14 cellular contexts compared by ENCODE assay signal in the genomic region with DNA sequence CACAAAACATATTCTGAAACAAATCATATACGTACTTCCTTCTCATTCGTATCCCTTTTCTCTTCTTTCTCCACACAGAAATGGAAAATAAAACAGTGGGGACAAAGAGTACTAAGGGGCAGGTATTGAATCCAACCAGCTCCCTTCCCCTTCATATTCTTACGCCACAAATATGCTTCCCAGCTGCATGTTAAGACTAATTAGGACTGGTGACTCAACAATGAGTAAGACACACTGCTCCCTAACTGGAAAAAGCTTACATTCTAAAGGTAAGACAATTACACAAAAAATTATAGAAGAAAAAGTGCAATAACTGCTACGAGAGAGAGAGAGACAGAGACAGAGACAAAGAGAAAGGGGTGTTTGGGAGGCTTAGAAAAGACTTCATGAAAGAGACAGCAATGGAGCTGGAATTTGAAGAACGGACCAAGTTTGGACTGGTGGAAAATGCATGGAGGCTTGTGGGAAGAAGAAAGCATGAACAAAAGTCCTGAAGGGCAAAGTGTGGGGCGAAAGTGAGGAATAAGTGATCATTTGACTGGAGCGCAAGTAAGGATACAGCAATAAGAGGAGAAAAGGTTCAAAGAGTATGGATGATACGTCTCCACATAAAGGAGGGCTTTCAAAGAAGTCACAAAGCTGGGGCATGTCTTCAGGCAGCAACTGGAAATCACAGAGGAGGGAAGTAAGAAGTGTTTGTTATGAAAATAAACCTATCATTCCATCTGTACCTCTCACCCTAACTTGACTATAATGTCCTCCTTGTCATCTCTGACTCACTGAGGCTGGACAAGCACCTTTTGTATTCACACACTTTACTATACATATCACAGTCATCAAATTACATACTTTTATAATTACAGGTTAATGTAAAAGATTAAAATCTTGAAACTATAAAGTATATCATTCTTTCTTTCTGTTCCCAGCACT. TPM values are rescaled to one million over a fixed set of nuclear protein-coding genes. Genes with fewer than 3 reads are reported as not detected.
DNase-seq lines count a peak whose midpoint lies in the region; TF ChIP-seq lines count a peak whose summit lies in the region.
"Had no signal": no experiment of that assay in that cellular context is flagged by ENCODE, and none has a peak within 500 bp of the region (broad histone marks: within the 10 kb centered on the region; RNA-seq: fewer than 3 reads in every experiment).

No MANE protein-coding gene starts in this region.

- no peaks in the 10 kb centered on the region for H3K27me3 Mint-ChIP-seq in CD8-positive, alpha-beta memory T cell
- H3K27me3 Mint-ChIP-seq: activated CD4-positive, alpha-beta memory T cell treated with anti-CD3 and anti-CD28 coated beads for 36 hours had no signal

- H3K36me3 ChIP-seq in CD8-positive, alpha-beta memory T cell (ENCODE audit: insufficient read depth, low read length): peaks cover 4% of the 10 kb centered on the region

- H3K9me3 Mint-ChIP-seq in CD8-positive, alpha-beta memory T cell: peaks cover 0 to 3% (median 0%) of the 10 kb centered on the region in 5 donors
- H3K9me3 Mint-ChIP-seq: T-helper 1 cell treated with Interleukin-12 subunit alpha and Interleukin-12 subunit beta and Interleukin-4 antibody, amounts not matched to agents 30 μg/mL and 1 μg/mL, for 36 hours had no signal

- H3K27ac ChIP-seq in CD8-positive, alpha-beta memory T cell (ENCODE audit: low read depth, low read length): no peak overlapping the region

- POLR2A ChIA-PET in CD8-positive, alpha-beta memory T cell (lab: Charles Lee): no interaction called here

- H3K27ac Mint-ChIP-seq in CD8-positive, alpha-beta memory T cell: peak overlapping the region in 2 of 8 donors; percentile 13 to 86
- H3K27ac Mint-ChIP-seq: activated CD4-positive, alpha-beta memory T cell treated with anti-CD3 and anti-CD28 coated beads for 36 hours; T-helper 1 cell treated with Interleukin-12 subunit alpha and Interleukin-12 subunit beta and Interleukin-4 antibody, amounts not matched to agents 30 μg/mL and 1 μg/mL, for 36 hours had no signal

- H3K4me1 Mint-ChIP-seq in CD8-positive, alpha-beta memory T cell: peaks cover 0 to 5% (median 0%) of the 10 kb centered on the region in 3 donors

- H3K4me3 Mint-ChIP-seq in CD8-positive, alpha-beta memory T cell: no peak overlapping the region
- H3K4me3 Mint-ChIP-seq: activated CD4-positive, alpha-beta memory T cell treated with anti-CD3 and anti-CD28 coated beads for 36 hours; T-helper 1 cell treated with Interleukin-12 subunit alpha and Interleukin-12 subunit beta and Interleukin-4 antibody, amounts not matched to agents 30 μg/mL and 1 μg/mL, for 36 hours had no signal

- no peaks in the 10 kb centered on the region for H3K27me3 ChIP-seq in CD8-positive, alpha-beta memory T cell (ENCODE audit: insufficient read depth, low read length, poor library complexity, severe bottlenecking)

- DNase-seq in EH (ENCODE audit: low read depth) (peak; percentile 88), RKO (ENCODE audit: low spot score) (peak; percentile 47), epithelial cell of esophagus (ENCODE audit: low read depth) (peak; percentile 91), non-pigmented ciliary epithelial cell (ENCODE audit: low read depth) (peak; percentile 78), C1 segment of cervical spinal cord (lab: John Stamatoyannopoulos, UW) (no peak), NCI-H82 treated with DMSO at 0.1 percent for 48 hours (lab: John Stamatoyannopoulos, UW; ENCODE audit: unreplicated experiment) (no peak)
- no peak for DNase-seq in CD8-positive, alpha-beta memory T cell
- no peak for DNase-seq in effector CD4-positive, alpha-beta T cell
- DNase-seq: activated CD4-positive, alpha-beta memory T cell treated with anti-CD3 and anti-CD28 coated beads for 36 hours; activated naive CD4-positive, alpha-beta T cell treated with anti-CD3 and anti-CD28 coated beads, Interleukin-2, amount 50 U/mL, for 16 hours; NCI-H1092 treated with DMSO at 0.1 percent for 48 hours; NCI-H748 treated with DMSO at 0.1 percent for 48 hours; small intestine had no signal

- TF ChIP-seq CTCF in epithelial cell of esophagus (IDR thresholded peaks at IDR 0.05; ENCODE audit: insufficient read depth, low read depth, low read length, missing control alignments): no peak

- CTCF ChIA-PET in CD8-positive, alpha-beta memory T cell (lab: Charles Lee): interaction anchor here (1.3 to 4.3 kb wide), 3 partner anchors 11 to 272 kb away, joined by 3 to 30 read pairs (median 5); no protein-coding TSS in a partner anchor

- no peaks in the 10 kb centered on the region for H3K9me3 ChIP-seq in CD8-positive, alpha-beta memory T cell (ENCODE audit: low read length)

- H3K4me1 ChIP-seq in CD8-positive, alpha-beta memory T cell (ENCODE audit: insufficient read depth, low read length): no peaks in the 10 kb centered on the region

- peak overlapping the region; percentile 28 for H3K4me3 ChIP-seq in epithelial cell of esophagus (ENCODE audit: low read length)
- H3K4me3 ChIP-seq in CD8-positive, alpha-beta memory T cell (ENCODE audit: low read length): no peak overlapping the region

- H3K36me3 Mint-ChIP-seq in CD8-positive, alpha-beta memory T cell: peaks cover 12 to 79% (median 28%) of the 10 kb centered on the region in 3 donors

RNA-seq across cellular contexts. Expression of a gene that starts 49.2 kb away (rescaled TPM):
- total RNA-seq in CD8-positive, alpha-beta memory T cell: 10 to 100 TPM; 23.0 to 26.1 TPM
- 13.3 TPM for polyA plus RNA-seq in CD8-positive, alpha-beta memory T cell

Comparison
In these comparisons a context has a peak if more than half of its experiments do, and no peak if none do; other contexts are left out.
1. DNase-seq: peak in EH (single experiment), RKO (single experiment), epithelial cell of esophagus (single experiment) and non-pigmented ciliary epithelial cell (single experiment); none in CD8-positive, alpha-beta memory T cell (0 of 5), effector CD4-positive, alpha-beta T cell (single experiment), C1 segment of cervical spinal cord (0 of 14) and NCI-H82 treated with DMSO at 0.1 percent for 48 hours (single experiment).